ENCODE assay signal across 31 cellular contexts in genomic region chr3:84985795-84986194, GRCh38. TPM values are rescaled to one million over a fixed set of nuclear protein-coding genes. Genes with fewer than 3 reads are reported as not detected.
"Had no signal": no experiment of that assay in that cellular context is flagged by ENCODE, and none has a peak within 500 bp of the region (broad histone marks: within the 10 kb centered on the region; RNA-seq: fewer than 3 reads in every experiment).

No MANE protein-coding gene starts in this region.

- H3K27me3 ChIP-seq: neural progenitor cell, ovary, spleen, thyroid gland, tibial nerve, upper lobe of left lung, vagina had no signal

- H3K27ac ChIP-seq: neural progenitor cell, ovary, parathyroid adenoma, psoas muscle, skin epidermis, spleen, thoracic aorta, thyroid gland, tibial nerve, upper lobe of left lung, vagina had no signal

- ATAC-seq: naive thymus-derived CD4-positive, alpha-beta T cell; natural killer cell; psoas muscle; right cardiac atrium; sciatic nerve; stimulated activated memory B cell treated with anti-CD40 and anti-IgM and Interleukin-4, amounts not matched to agents 10 μg/mL and 1 μg/mL and 100 μg/mL, for 72 hours; stimulated activated naive CD8-positive, alpha-beta T cell treated with anti-CD3 and anti-CD28 coated beads, Interleukin-15, amount 100 ng/mL, for 72 hours; stimulated activated naive CD8-positive, alpha-beta T cell treated with anti-CD3 and anti-CD28 coated beads, Interleukin-15, Interleukin-2, amounts not matched to agents 100 U/mL and 50 U/mL, for 24 hours had no signal

- H3K4me2 ChIP-seq: neural progenitor cell, smooth muscle cell had no signal

- DNase-seq: naive thymus-derived CD4-positive, alpha-beta T cell; natural killer cell; occipital lobe; ovary; posterior cingulate gyrus; psoas muscle; right cardiac atrium; spleen; stimulated activated CD4-positive, alpha-beta T cell treated with anti-CD3 and anti-CD28 coated beads, Interleukin-12 subunit alpha, Interleukin-12 subunit beta, amount 100 ng/mL, for 4 hours; stimulated activated CD4-positive, alpha-beta T cell treated with anti-CD3 and anti-CD28 coated beads, Interleukin-1b, Interleukin-23, amount 100 ng/mL, for 48 hours; stimulated activated CD4-positive, alpha-beta T cell treated with anti-CD3 and anti-CD28 coated beads, Interleukin-4, amount 100 ng/mL, for 1 hour; stimulated activated CD4-positive, alpha-beta T cell treated with anti-CD3 and anti-CD28 coated beads, Interleukin-4, amount 100 ng/mL, for 4 hours; stimulated activated CD8-positive, alpha-beta memory T cell treated with anti-CD3 and anti-CD28 coated beads, Interleukin-4, amount 100 ng/mL, for 48 hours; stimulated activated naive CD4-positive, alpha-beta T cell; stimulated activated naive CD8-positive, alpha-beta T cell treated with anti-CD3 and anti-CD28 coated beads, Interleukin-15, amount 100 ng/mL, for 72 hours; stimulated activated naive CD8-positive, alpha-beta T cell treated with anti-CD3 and anti-CD28 coated beads, Interleukin-15, Interleukin-2, amounts not matched to agents 100 U/mL and 50 U/mL, for 24 hours; thyroid gland; trophoblast cell; upper lobe of left lung had no signal

- H3K4me1 ChIP-seq: parathyroid adenoma, psoas muscle, spleen, tibial nerve, upper lobe of left lung, vagina had no signal

- FAIRE-seq: urothelium cell line had no signal

- H3K9ac ChIP-seq: neural progenitor cell, parathyroid adenoma had no signal

- H3K4me3 ChIP-seq: neural progenitor cell, ovary, psoas muscle, skin epidermis, smooth muscle cell, spleen, thoracic aorta, thyroid gland, tibial nerve, upper lobe of left lung, vagina had no signal

- H3K79me2 ChIP-seq: parathyroid adenoma had no signal

- H2AFZ ChIP-seq: neural progenitor cell, parathyroid adenoma had no signal

- H3K36me3 ChIP-seq: neural progenitor cell, ovary, spleen, thoracic aorta, thyroid gland, tibial nerve, upper lobe of left lung, vagina had no signal

- H3K9me3 ChIP-seq: ovary, psoas muscle, spleen, thoracic aorta, thyroid gland, tibial nerve, upper lobe of left lung, vagina had no signal

RNA-seq across cellular contexts. Expression of gene CADM2, which starts 27.0 kb away (rescaled TPM):
- total RNA-seq: osteoblast, renal cortical epithelial cell had no signal
- polyA plus RNA-seq: naive thymus-derived CD4-positive, alpha-beta T cell; smooth muscle cell had no signal
